ENCODE assay signal across 16 cellular contexts in the genomic region with DNA sequence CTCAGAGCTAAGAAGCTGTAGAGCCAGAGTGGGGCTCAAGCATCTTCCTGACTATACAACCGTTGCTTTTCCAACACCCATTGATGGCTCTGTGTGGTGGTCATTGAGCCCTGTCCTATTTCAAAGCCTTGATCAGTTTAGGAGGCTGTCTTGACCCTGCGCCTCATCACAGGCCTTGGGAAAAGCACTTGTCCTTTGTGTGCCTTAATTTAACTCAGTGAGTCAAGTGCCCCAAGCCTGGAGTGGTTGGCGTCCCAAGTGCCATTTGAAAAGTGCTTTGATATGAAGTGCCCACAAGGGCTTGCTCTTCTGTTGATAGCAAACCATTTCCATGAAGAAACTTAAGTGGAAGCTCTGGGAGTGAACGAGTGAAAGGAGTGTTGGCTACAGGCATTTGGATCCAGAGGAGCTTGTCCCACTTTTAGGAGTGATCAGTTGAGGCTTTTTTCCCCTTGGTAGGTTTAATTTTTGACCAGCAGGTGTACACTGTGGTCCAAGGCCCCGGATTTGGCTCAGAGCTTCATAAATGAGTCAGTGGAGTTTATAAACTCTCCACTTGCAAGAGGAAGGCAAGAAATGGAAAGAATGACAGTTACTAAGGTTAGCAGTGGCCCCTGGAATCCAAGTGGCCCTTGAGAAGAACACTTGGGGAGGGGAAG. TPM values are rescaled to one million over a fixed set of nuclear protein-coding genes. Genes with fewer than 3 reads are reported as not detected.
A peak's percentile ranks its signal among the peaks of the same experiment; 100 is the strongest.
DNase-seq lines count a peak whose midpoint lies in the region; ATAC-seq and TF ChIP-seq lines count a peak whose summit lies in the region.
"Had no signal": no experiment of that assay in that cellular context is flagged by ENCODE, and none has a peak within 500 bp of the region (broad histone marks: within the 10 kb centered on the region; RNA-seq: fewer than 3 reads in every experiment).

No MANE protein-coding gene starts in this region.

- H3K27ac Mint-ChIP-seq in activated CD8-positive, alpha-beta T cell treated with anti-CD3 and anti-CD28 coated beads for 36 hours: no peak overlapping the region
- H3K27ac Mint-ChIP-seq: activated naive CD4-positive, alpha-beta T cell treated with anti-CD3 and anti-CD28 coated beads, Interleukin-2, amount 50 U/mL, for 24 hours had no signal

- H3K9me2 ChIP-seq in Karpas-422 (replicated peaks; ENCODE audit: insufficient read depth, low read length): no peaks in the 10 kb centered on the region

- H3K36me3 Mint-ChIP-seq in activated CD8-positive, alpha-beta T cell treated with anti-CD3 and anti-CD28 coated beads for 36 hours (ENCODE audit: low read depth): peaks cover 3% of the 10 kb centered on the region
- H3K36me3 Mint-ChIP-seq: activated naive CD4-positive, alpha-beta T cell treated with anti-CD3 and anti-CD28 coated beads, Interleukin-2, amount 50 U/mL, for 24 hours had no signal

- intact Hi-C loops in activated CD8-positive, alpha-beta T cell treated with anti-CD3 and anti-CD28 coated beads for 36 hours (cut with micrococcal nuclease): no loop called here
- intact Hi-C loops in dorsolateral prefrontal cortex (cut with DNase I): no loop called here

- H3K9me3 ChIP-seq in Karpas-422 (ENCODE audit: low read length): no peaks in the 10 kb centered on the region
- H3K9me3 ChIP-seq: BE2C, gastrocnemius medialis, prostate gland had no signal

- H3K27me3 ChIP-seq in Karpas-422 (ENCODE audit: low read length) (no peaks in the 10 kb centered on the region), dorsolateral prefrontal cortex (no peaks in the 10 kb centered on the region)
- H3K27me3 ChIP-seq: BE2C had no signal

- peaks cover 3% of the 10 kb centered on the region; the same call in 1 of the 2 replicates for H3K4me1 ChIP-seq in Karpas-422 (ENCODE audit: low read length)
- H3K4me1 ChIP-seq: BE2C, prostate gland had no signal

- H3K79me2 ChIP-seq in Karpas-422 (ENCODE audit: low read length): no peaks in the 10 kb centered on the region

- POLR2A ChIA-PET in activated CD8-positive, alpha-beta T cell treated with anti-CD3 and anti-CD28 coated beads for 36 hours (lab: Charles Lee): interaction anchor here (1.3 to 2.3 kb wide), 3 partner anchors 8 to 24 kb away, joined by 4 to 6 read pairs (median 4); no protein-coding TSS in a partner anchor

- ATAC-seq in activated CD8-positive, alpha-beta T cell treated with anti-CD3 and anti-CD28 coated beads for 36 hours: peak; percentile 45
- peak; percentile 21 for ATAC-seq in left lobe of liver
- no peak for ATAC-seq in HG02938 (IDR thresholded peaks at IDR 0.05; ENCODE audit: unreplicated experiment)
- ATAC-seq: gastrocnemius medialis had no signal

- CTCF ChIA-PET in activated CD8-positive, alpha-beta T cell treated with anti-CD3 and anti-CD28 coated beads for 36 hours (lab: Charles Lee): interaction anchor here (0.9 to 3.4 kb wide), 4 partner anchors 12 to 105 kb away, joined by 3 to 23 read pairs (median 4); no protein-coding TSS in a partner anchor

- H3K4me1 Mint-ChIP-seq in activated CD8-positive, alpha-beta T cell treated with anti-CD3 and anti-CD28 coated beads for 36 hours (ENCODE audit: low read depth): peaks cover 12% of the 10 kb centered on the region

- TF ChIP-seq CTCF in AG09309 (IDR thresholded peaks at IDR 0.05; ENCODE audit: control insufficient read depth, insufficient read depth, low read depth, low read length, missing control alignments): peak; percentile 4
- no peak for TF ChIP-seq CTCF in activated CD8-positive, alpha-beta T cell treated with anti-CD3 and anti-CD28 coated beads for 36 hours (IDR thresholded peaks at IDR 0.05)
- no peak for TF ChIP-seq CTCF in dorsolateral prefrontal cortex (IDR thresholded peaks at IDR 0.05 in 54 of 56, conservative IDR thresholded peaks at IDR 0.05 in 2 of 56; ENCODE audit: low read depth in 1 of 56, partially characterized antibody in 56 of 56)

- H3K9me3 Mint-ChIP-seq in activated CD8-positive, alpha-beta T cell treated with anti-CD3 and anti-CD28 coated beads for 36 hours: no peaks in the 10 kb centered on the region
- H3K9me3 Mint-ChIP-seq: activated naive CD4-positive, alpha-beta T cell treated with anti-CD3 and anti-CD28 coated beads, Interleukin-2, amount 50 U/mL, for 24 hours had no signal

- no peak overlapping the region for H3K9ac ChIP-seq in Karpas-422 (ENCODE audit: low read length)

- no peak overlapping the region for H3K4me3 Mint-ChIP-seq in activated CD8-positive, alpha-beta T cell treated with anti-CD3 and anti-CD28 coated beads for 36 hours
- H3K4me3 Mint-ChIP-seq: activated naive CD4-positive, alpha-beta T cell treated with anti-CD3 and anti-CD28 coated beads, Interleukin-2, amount 50 U/mL, for 24 hours had no signal

- H3K4me2 ChIP-seq in Karpas-422 (ENCODE audit: low read depth, low read length, poor library complexity, severe bottlenecking): no peak overlapping the region

- H4K20me1 ChIP-seq in Karpas-422 (ENCODE audit: insufficient read depth, low read depth, low read length): peaks cover 33% of the 10 kb centered on the region

- peaks cover 11% of the 10 kb centered on the region for H3K36me3 ChIP-seq in Karpas-422 (ENCODE audit: insufficient read depth, low read length)
- H3K36me3 ChIP-seq: BE2C, prostate gland had no signal

- no peak overlapping the region for H3K4me3 ChIP-seq in AG09309 (ENCODE audit: control insufficient read depth, low read depth, low read length)
- H3K4me3 ChIP-seq in Karpas-422 (ENCODE audit: low read length): no peak overlapping the region
- no peak overlapping the region for H3K4me3 ChIP-seq in dorsolateral prefrontal cortex
- H3K4me3 ChIP-seq: gastrocnemius medialis, prostate gland had no signal

- DNase-seq in AG09309 (ENCODE audit: low read depth): no peak
- DNase-seq in Karpas-422: peak; percentile 59
- peak; percentile 6 for DNase-seq in activated CD8-positive, alpha-beta T cell treated with anti-CD3 and anti-CD28 coated beads for 36 hours
- no peak for DNase-seq in left lobe of liver (ENCODE audit: low spot score)
- no peak for DNase-seq in glomerular visceral epithelial cell (ENCODE audit: extremely low spot score)
- DNase-seq in dorsolateral prefrontal cortex: no peak
- DNase-seq in cerebellar nuclear complex (lab: John Stamatoyannopoulos, UW): no peak
- DNase-seq: activated CD4-positive, alpha-beta T cell treated with anti-CD3 and anti-CD28 coated beads, Interleukin-2, amount 50 U/mL, for 48 hours; BE2C; gastrocnemius medialis; GOT3; NCI-H524; SW 1271 had no signal

- H3K27ac ChIP-seq in Karpas-422 (ENCODE audit: low read length) (no peak overlapping the region), dorsolateral prefrontal cortex (no peak overlapping the region)
- H3K27ac ChIP-seq: prostate gland had no signal

- H3K27me3 Mint-ChIP-seq in activated CD8-positive, alpha-beta T cell treated with anti-CD3 and anti-CD28 coated beads for 36 hours: no peaks in the 10 kb centered on the region
- H3K27me3 Mint-ChIP-seq: activated naive CD4-positive, alpha-beta T cell treated with anti-CD3 and anti-CD28 coated beads, Interleukin-2, amount 50 U/mL, for 24 hours had no signal

- H2AFZ ChIP-seq in Karpas-422 (ENCODE audit: low read length): no peak overlapping the region

RNA-seq across cellular contexts. Expression of a gene that starts 50.3 kb away (rescaled TPM):
- 155 and 228 TPM in 2 replicates for total RNA-seq in Karpas-422 (2014; rRNA removed; shearing (Covaris generic); ENCODE audit: low replicate concordance)
- 100 to 1,000 TPM; 331 to 341 TPM for total RNA-seq in activated CD8-positive, alpha-beta T cell treated with anti-CD3 and anti-CD28 coated beads for 36 hours
- total RNA-seq in left lobe of liver: 63.8 TPM
- 100 to 1,000 TPM; 106 to 287 (median 213) TPM for total RNA-seq in dorsolateral prefrontal cortex

Comparison
In these comparisons a context has a peak if more than half of its experiments do, and no peak if none do; other contexts are left out.
1. DNase-seq: peak in Karpas-422 (single experiment) and activated CD8-positive, alpha-beta T cell treated with anti-CD3 and anti-CD28 coated beads for 36 hours (single experiment); none in AG09309 (single experiment), left lobe of liver (single experiment), glomerular visceral epithelial cell (single experiment), dorsolateral prefrontal cortex (0 of 10) and cerebellar nuclear complex (0 of 2).